In genomic region chr2:23670245-23670592, GRCh38 we compare ENCODE assay signal across 1 cellular context.
TF ChIP-seq lines count a peak whose summit lies in the region.

No MANE protein-coding gene starts in this region.

TF ChIP-seq in H1, 55 proteins besides CTCF, POLR2A, EP300 and RAD21 (continued from another document):
- no peak for TF ChIP-seq ATF2 (IDR thresholded peaks at IDR 0.05; ENCODE audit: low read length)
- TF ChIP-seq SIN3A (conservative IDR thresholded peaks at IDR 0.05 in 1 of 2, IDR thresholded peaks at IDR 0.05 in 1 of 2; ENCODE audit: low read depth in 1 of 2, low read length in 2 of 2) = no peak
- no peak for TF ChIP-seq BACH1 (IDR thresholded peaks at IDR 0.05; ENCODE audit: low read length)
- TF ChIP-seq CBX5 (IDR thresholded peaks at IDR 0.05; ENCODE audit: low read depth, low read length) = no peak
- no peak for TF ChIP-seq ZNF274 (IDR thresholded peaks at IDR 0.05; ENCODE audit: borderline replicate concordance, extremely low read depth, low read length)
- no peak for TF ChIP-seq KDM5A (IDR thresholded peaks at IDR 0.05; ENCODE audit: low read length)
- no peak for TF ChIP-seq TBP (IDR thresholded peaks at IDR 0.05; ENCODE audit: low read depth, low read length)
- TF ChIP-seq BCL11A (IDR thresholded peaks at IDR 0.05; ENCODE audit: low read depth in 2 of 2, low read length in 2 of 2) = no peak
- no peak for TF ChIP-seq KDM1A (IDR thresholded peaks at IDR 0.05; ENCODE audit: borderline replicate concordance, low read length)
- no peak for TF ChIP-seq SIRT6 (IDR thresholded peaks at IDR 0.05; ENCODE audit: low read length)
- no peak for TF ChIP-seq SAP30 (IDR thresholded peaks at IDR 0.05; ENCODE audit: insufficient read depth, insufficient replicate concordance, low read length)
- TF ChIP-seq RFX5 (IDR thresholded peaks at IDR 0.05; ENCODE audit: borderline replicate concordance, low read depth, low read length) = no peak
- TF ChIP-seq JUND (IDR thresholded peaks at IDR 0.05; ENCODE audit: low read length) = no peak
- TF ChIP-seq SIX5 (IDR thresholded peaks at IDR 0.05; ENCODE audit: low read depth, low read length) = no peak
- TF ChIP-seq POU5F1 (IDR thresholded peaks at IDR 0.05; ENCODE audit: low read depth, low read length) = no peak
